ENCODE assay signal across 21 cellular contexts in genomic region chr9:121818016-121818661, GRCh38.
A peak's percentile ranks its signal among the peaks of the same experiment; 100 is the strongest.
DNase-seq lines count a peak whose midpoint lies in the region; ATAC-seq and TF ChIP-seq lines count a peak whose summit lies in the region.
"Had no signal": no experiment of that assay in that cellular context is flagged by ENCODE, and none has a peak within 500 bp of the region (broad histone marks: within the 10 kb centered on the region; RNA-seq: fewer than 3 reads in every experiment).

No MANE protein-coding gene starts in this region.

- H3K4me1 ChIP-seq in GM23338 (ENCODE audit: insufficient read depth) (peaks cover 22% of the 10 kb centered on the region), mesendoderm (ENCODE audit: control insufficient read depth, low read depth, low read length) (peaks cover 16% of the 10 kb centered on the region), psoas muscle (no peaks in the 10 kb centered on the region)
- H3K4me1 ChIP-seq: Peyer's patch had no signal

- H3K4me2 ChIP-seq in GM23338 (no peak overlapping the region), mesendoderm (ENCODE audit: low read length) (no peak overlapping the region)
- H3K4me2 ChIP-seq: KMS-11 had no signal

- H3K79me1 ChIP-seq in mesendoderm (ENCODE audit: low read length), result no peaks in the 10 kb centered on the region

- peak overlapping the region; percentile 32; the same call in 1 of the 2 replicates for H2AFZ ChIP-seq in GM23338

- no peak overlapping the region for H3K27ac Mint-ChIP-seq in GM23338
- H3K27ac Mint-ChIP-seq in stimulated activated effector memory CD8-positive, alpha-beta T cell treated with anti-CD3 and anti-CD28 coated beads, Interleukin-12 subunit alpha, Interleukin-12 subunit beta, amount 100 ng/mL, for 72 hours, result no peak overlapping the region
- H3K27ac Mint-ChIP-seq: CD8-positive, alpha-beta memory T cell had no signal

- H2AK5ac ChIP-seq in mesendoderm (ENCODE audit: low read length), result no peak overlapping the region

- no peak overlapping the region for H2BK15ac ChIP-seq in mesendoderm (replicated peaks; ENCODE audit: low read depth)

- no peak overlapping the region for H3K4ac ChIP-seq in mesendoderm (ENCODE audit: low read depth, low read length)

- TF ChIP-seq CTCF in GM23338 (conservative IDR thresholded peaks at IDR 0.05; ENCODE audit: low read depth in 2 of 2), result no peak
- no peak for TF ChIP-seq CTCF in psoas muscle (IDR thresholded peaks at IDR 0.05)

- H3K18ac ChIP-seq in mesendoderm (ENCODE audit: low read length), result no peak overlapping the region

- ATAC-seq in GM23338 (no peak), psoas muscle (peak; percentile 26 to 71 (median 48)), HG02763 (IDR thresholded peaks at IDR 0.05; ENCODE audit: unreplicated experiment) (no peak)
- ATAC-seq in stimulated activated effector memory CD8-positive, alpha-beta T cell treated with anti-CD3 and anti-CD28 coated beads, Interleukin-12 subunit alpha, Interleukin-12 subunit beta, amount 100 ng/mL, for 72 hours, result no peak
- ATAC-seq: HCT116 had no signal

- no peak overlapping the region for H2BK120ac ChIP-seq in mesendoderm (ENCODE audit: low read depth, low read length)

- H3K4me1 Mint-ChIP-seq in GM23338, result peaks cover 63% of the 10 kb centered on the region
- peaks cover 7% of the 10 kb centered on the region for H3K4me1 Mint-ChIP-seq in stimulated activated effector memory CD8-positive, alpha-beta T cell treated with anti-CD3 and anti-CD28 coated beads, Interleukin-12 subunit alpha, Interleukin-12 subunit beta, amount 100 ng/mL, for 72 hours

- H3K4me3 Mint-ChIP-seq in GM23338, result no peak overlapping the region
- H3K4me3 Mint-ChIP-seq in stimulated activated effector memory CD8-positive, alpha-beta T cell treated with anti-CD3 and anti-CD28 coated beads, Interleukin-12 subunit alpha, Interleukin-12 subunit beta, amount 100 ng/mL, for 72 hours, result no peak overlapping the region

- H3K27ac ChIP-seq in GM23338 (ENCODE audit: low read depth) (no peak overlapping the region), mesendoderm (ENCODE audit: low read depth, low read length) (no peak overlapping the region), psoas muscle (no peak overlapping the region)
- H3K27ac ChIP-seq: C4-2B, KMS-11, Peyer's patch, SJCRH30 had no signal

- no peaks in the 10 kb centered on the region; the same call in 1 of the 2 replicates for H3K27me3 ChIP-seq in GM23338 (ENCODE audit: insufficient read depth)
- H3K27me3 ChIP-seq in mesendoderm (ENCODE audit: insufficient read depth, low read length, poor library complexity), result no peaks in the 10 kb centered on the region
- no peaks in the 10 kb centered on the region for H3K27me3 ChIP-seq in psoas muscle (ENCODE audit: insufficient read depth in 3 of 3, low read length in 2 of 3)
- H3K27me3 ChIP-seq: Peyer's patch had no signal

- peaks cover 36% of the 10 kb centered on the region for H3K27me3 Mint-ChIP-seq in GM23338 (ENCODE audit: insufficient read depth, low read depth, poor library complexity)
- H3K27me3 Mint-ChIP-seq: CD8-positive, alpha-beta memory T cell had no signal

- no peak overlapping the region for H4K8ac ChIP-seq in mesendoderm (ENCODE audit: low read depth, low read length)

- intact Hi-C loops in psoas muscle (cut with DNase I), result no loop called here

- H3K36me3 ChIP-seq in GM23338 (ENCODE audit: insufficient read depth) (no peaks in the 10 kb centered on the region), mesendoderm (ENCODE audit: control insufficient read depth, insufficient read depth, low read length) (no peaks in the 10 kb centered on the region), psoas muscle (ENCODE audit: insufficient read depth in 1 of 2, low read depth in 1 of 2) (peaks cover 0 to 23% of the 10 kb centered on the region in 2 donors)
- H3K36me3 ChIP-seq: Peyer's patch, SJCRH30 had no signal

- WGBS in mesendoderm (ENCODE audit: extremely low coverage, insufficient coverage, low lambda C conversion rate), result no CpG with 5 or more reads among the region's 19 CpGs
- WGBS in psoas muscle, 3 donors, result 36 to 57% (median 48%) methylated on average over 19 of the region's 19 CpGs

- H3K79me2 ChIP-seq in GM23338 (replicated peaks; ENCODE audit: insufficient read depth), result no peaks in the 10 kb centered on the region
- no peaks in the 10 kb centered on the region for H3K79me2 ChIP-seq in mesendoderm (ENCODE audit: control insufficient read depth, insufficient read depth, low read length)

- H3K4me3 ChIP-seq in GM23338 (no peak overlapping the region), mesendoderm (ENCODE audit: low read length) (no peak overlapping the region), psoas muscle (no peak overlapping the region)
- H3K4me3 ChIP-seq: Peyer's patch, SJCRH30 had no signal

- H2BK5ac ChIP-seq in mesendoderm (ENCODE audit: low read length), result no peak overlapping the region

- no peaks in the 10 kb centered on the region for H3K36me3 Mint-ChIP-seq in GM23338 (ENCODE audit: low read depth)
- H3K36me3 Mint-ChIP-seq in stimulated activated effector memory CD8-positive, alpha-beta T cell treated with anti-CD3 and anti-CD28 coated beads, Interleukin-12 subunit alpha, Interleukin-12 subunit beta, amount 100 ng/mL, for 72 hours, result peaks cover 5% of the 10 kb centered on the region
- H3K36me3 Mint-ChIP-seq: CD8-positive, alpha-beta memory T cell had no signal

- H3F3A ChIP-seq in GM23338 (replicated peaks; ENCODE audit: low read depth), result 0 out of 2 replicates have a peak, but pooled peaks cover 16% of the 10 kb centered on the region

- no peak overlapping the region for H3K9ac ChIP-seq in mesendoderm (ENCODE audit: low read length)
- H3K9ac ChIP-seq: KMS-11 had no signal

- H3K9me3 Mint-ChIP-seq in GM23338, result no peaks in the 10 kb centered on the region
- no peaks in the 10 kb centered on the region for H3K9me3 Mint-ChIP-seq in stimulated activated effector memory CD8-positive, alpha-beta T cell treated with anti-CD3 and anti-CD28 coated beads, Interleukin-12 subunit alpha, Interleukin-12 subunit beta, amount 100 ng/mL, for 72 hours
- H3K9me3 Mint-ChIP-seq: CD8-positive, alpha-beta memory T cell had no signal

- no peak overlapping the region for H4K5ac ChIP-seq in mesendoderm (ENCODE audit: low read length)

- H3K23ac ChIP-seq in mesendoderm (ENCODE audit: low read length), result no peak overlapping the region

- peak overlapping the region; percentile 17 for H3K56ac ChIP-seq in mesendoderm (ENCODE audit: low read length)

- H4K20me1 ChIP-seq in GM23338 (replicated peaks; ENCODE audit: insufficient read depth), result no peaks in the 10 kb centered on the region

- no peaks in the 10 kb centered on the region for H3K9me2 ChIP-seq in GM23338 (ENCODE audit: insufficient read depth)

- no peaks in the 10 kb centered on the region for H3K9me3 ChIP-seq in psoas muscle
- H3K9me3 ChIP-seq: Peyer's patch, SJCRH30 had no signal

- DNase-seq in GM23338 (ENCODE audit: low spot score) (no peak), cerebellar cortex (ENCODE audit: low spot score) (peak; percentile 75), mesendoderm (no peak), psoas muscle (no peak)
- DNase-seq in stimulated activated CD4-positive, alpha-beta T cell treated with anti-CD3 and anti-CD28 coated beads, Interleukin-2, amount 100 ng/mL, for 48 hours, result no peak
- DNase-seq in stimulated activated effector memory CD8-positive, alpha-beta T cell treated with anti-CD3 and anti-CD28 coated beads, Interleukin-12 subunit alpha, Interleukin-12 subunit beta, amount 100 ng/mL, for 72 hours (ENCODE audit: low spot score in 2 of 2), result no peak
- DNase-seq: Calu3; CD8-positive, alpha-beta memory T cell; DMS53; EL; IMR-90; NCI-H1105 treated with DMSO at 0.1 percent for 48 hours; NCI-H2081; NCI-H2171; NCI-H345; SJCRH30 had no signal

TF ChIP-seq in GM23338, 12 proteins besides CTCF, POLR2A, EP300 and RAD21 (continues in another document):
- TF ChIP-seq EZH2 (IDR thresholded peaks at IDR 0.05; ENCODE audit: low read depth, unreplicated experiment) (no peak), ETS1 (IDR thresholded peaks at IDR 0.05) (no peak), EZH2phosphoT487 (IDR thresholded peaks at IDR 0.05; ENCODE audit: unreplicated experiment) (no peak)

Comparison
In these comparisons a context has a peak if more than half of its experiments do, and no peak if none do; other contexts are left out.
1. ATAC-seq: peak in psoas muscle (4 of 4); none in GM23338 (single experiment), HG02763 (single experiment) and stimulated activated effector memory CD8-positive, alpha-beta T cell treated with anti-CD3 and anti-CD28 coated beads, Interleukin-12 subunit alpha, Interleukin-12 subunit beta, amount 100 ng/mL, for 72 hours (single experiment).